13 cellular contexts compared by ENCODE assay signal in the genomic region with DNA sequence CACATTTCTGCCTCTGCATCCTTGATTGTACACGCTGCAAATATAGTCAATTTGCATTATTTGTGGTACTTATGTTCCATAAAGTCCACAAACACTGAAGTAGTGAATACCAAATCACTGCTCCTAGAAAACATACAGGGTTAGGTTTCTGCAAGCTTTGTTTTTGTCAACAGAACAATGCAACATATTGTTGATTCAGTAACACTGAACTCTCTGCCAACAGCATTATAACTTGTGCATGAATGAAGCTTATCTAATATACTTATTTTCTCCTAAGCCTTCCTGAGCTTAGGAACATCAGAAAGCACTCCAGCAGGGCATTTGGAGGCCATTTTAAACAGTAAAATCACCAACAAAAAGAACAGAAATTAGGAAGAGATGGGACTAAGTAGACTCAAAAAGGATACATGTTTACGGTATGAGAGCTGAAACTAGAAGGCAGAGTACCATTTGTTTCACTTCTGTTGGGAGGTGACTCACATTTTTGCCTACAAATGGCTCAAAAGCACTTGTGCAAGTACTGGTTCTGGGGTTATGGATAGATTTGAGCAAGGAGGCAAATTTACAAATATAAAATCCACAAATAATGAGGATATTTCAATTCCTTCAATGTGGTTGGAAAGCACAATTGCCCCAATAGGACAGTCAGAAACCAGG. TPM values are rescaled to one million over a fixed set of nuclear protein-coding genes. Genes with fewer than 3 reads are reported as not detected.
DNase-seq lines count a peak whose midpoint lies in the region; ATAC-seq and TF ChIP-seq lines count a peak whose summit lies in the region.
"Had no signal": no experiment of that assay in that cellular context is flagged by ENCODE, and none has a peak within 500 bp of the region (broad histone marks: within the 10 kb centered on the region; RNA-seq: fewer than 3 reads in every experiment).

No MANE protein-coding gene starts in this region.

- TF ChIP-seq POLR2A in transverse colon (IDR thresholded peaks at IDR 0.05), result no peak

- intact Hi-C loops in transverse colon (cut with DNase I; ENCODE audit: low total_unique reads), result no loop called here

- H3K36me3 Mint-ChIP-seq in activated naive CD8-positive, alpha-beta T cell, result peaks cover 18% of the 10 kb centered on the region

- no peaks in the 10 kb centered on the region for H3K9me3 ChIP-seq in transverse colon

- H3K27me3 ChIP-seq in transverse colon, result no peaks in the 10 kb centered on the region

- ATAC-seq in GM19395 (IDR thresholded peaks at IDR 0.05; ENCODE audit: unreplicated experiment), result peak; percentile 96
- peak; percentile 76 for ATAC-seq in HG02981 (IDR thresholded peaks at IDR 0.05; ENCODE audit: unreplicated experiment)
- ATAC-seq: left cardiac atrium had no signal

- H3K27ac ChIP-seq in transverse colon, result no peak overlapping the region
- H3K27ac ChIP-seq: GM23248 had no signal

- no peak overlapping the region for H3K4me3 Mint-ChIP-seq in activated naive CD8-positive, alpha-beta T cell

- no peaks in the 10 kb centered on the region for H3K4me1 ChIP-seq in transverse colon

- H3K9me3 Mint-ChIP-seq in activated naive CD8-positive, alpha-beta T cell (ENCODE audit: low read depth), result no peaks in the 10 kb centered on the region

- in situ Hi-C loops in transverse colon (cut with MboI; ENCODE audit: low pct_ligation_motif_present in 1 of 4, low pct_unique_long_range_greater_than_20kb in 1 of 4, low sequenced_read_pairs in 3 of 4), result loop anchor here in 2 of 4 donors (25.0 kb wide), 1 partner anchor 207 kb away; a partner anchor contains a TSS

- TF ChIP-seq EP300 in transverse colon (IDR thresholded peaks at IDR 0.05; ENCODE audit: low read depth), result no peak

- H3K4me1 Mint-ChIP-seq in activated naive CD8-positive, alpha-beta T cell (ENCODE audit: low read depth), result peaks cover 9% of the 10 kb centered on the region

- peak overlapping the region; percentile 50 for H3K27ac Mint-ChIP-seq in activated naive CD8-positive, alpha-beta T cell

- WGBS in transverse colon (ENCODE audit: low coverage in 1 of 2), 2 donors, result 86 to 90% methylated on average over 2 of the region's 2 CpGs

- H3K36me3 ChIP-seq in transverse colon, result peaks cover 0 to 44% (median 22%) of the 10 kb centered on the region in 4 donors

- no peaks in the 10 kb centered on the region for H3K27me3 Mint-ChIP-seq in activated naive CD8-positive, alpha-beta T cell

- TF ChIP-seq CTCF in transverse colon (IDR thresholded peaks at IDR 0.05), result no peak

- no peak overlapping the region for H3K4me3 ChIP-seq in transverse colon
- H3K4me3 ChIP-seq: GM23248 had no signal

- DNase-seq in COLO829 (ENCODE audit: low spot score) (peak; percentile 8), transverse colon (no peak), H4 (ENCODE audit: low spot score) (no peak), NK-92 (lab: John Stamatoyannopoulos, UW; ENCODE audit: unreplicated experiment) (no peak), NCI-H446 (lab: John Stamatoyannopoulos, UW) (no peak)
- DNase-seq: GM23248, left cardiac atrium, NCI-H1092 treated with DMSO at 0.1 percent for 48 hours, retina, Right ventricle myocardium superior had no signal

RNA-seq across cellular contexts. Expression of a gene that starts 14.1 kb away (rescaled TPM):
- total RNA-seq in transverse colon, result 10 to 100 TPM; 10.9 to 20.1 (median 18.4) TPM
- 21.8 and 38.0 TPM in 2 replicates for total RNA-seq in H4 (2014; rRNA removed; shearing (Covaris generic))
